In genomic region chr1:214727274-214727673, GRCh38 we compare ENCODE assay signal across 19 cellular contexts.
DNase-seq lines count a peak whose midpoint lies in the region; ATAC-seq and TF ChIP-seq lines count a peak whose summit lies in the region.
"Had no signal": no experiment of that assay in that cellular context is flagged by ENCODE, and none has a peak within 500 bp of the region (broad histone marks: within the 10 kb centered on the region; RNA-seq: fewer than 3 reads in every experiment).

No MANE protein-coding gene starts in this region.

- no peak for TF ChIP-seq CTCF in PC-3 (conservative IDR thresholded peaks at IDR 0.05; ENCODE audit: low read depth, low read length)

- H3K4me2 ChIP-seq in PC-3 (ENCODE audit: low read length) (peak overlapping the region; percentile 14; the same call in 1 of the 2 replicates), Karpas-422 (ENCODE audit: low read depth, low read length, poor library complexity, severe bottlenecking) (no peak overlapping the region)
- H3K4me2 ChIP-seq: KMS-11 had no signal

- CTCF ChIA-PET in PC-3 (lab: Charles Lee) = no interaction called here

- peak; percentile 78 for DNase-seq in DMS53 (lab: John Stamatoyannopoulos, UW)
- DNase-seq in H4 (ENCODE audit: low spot score) = peak; percentile 8
- DNase-seq in PC-3 = peak; percentile 43
- peak; percentile 18 for DNase-seq in iPS-NIHi7 (ENCODE audit: extremely low spot score)
- DNase-seq in NCI-H2107 treated with DMSO at 0.1 percent for 48 hours (lab: John Stamatoyannopoulos, UW; ENCODE audit: unreplicated experiment) = no peak
- no peak for DNase-seq in left lobe of liver (ENCODE audit: low spot score)
- no peak for DNase-seq in Karpas-422
- DNase-seq: ACHN; CD4-positive, alpha-beta T cell; HCEC 1CT; MM.1S; NCI-H1105 treated with DMSO at 0.1 percent for 48 hours; NCI-H2029; NCI-H526; Right ventricle myocardium superior had no signal

- H3K9me3 ChIP-seq in PC-3 (ENCODE audit: low read length) (no peaks in the 10 kb centered on the region), Karpas-422 (ENCODE audit: low read length) (no peaks in the 10 kb centered on the region)

- H3K27me3 ChIP-seq in PC-3 (ENCODE audit: low read length) = no peaks in the 10 kb centered on the region
- H3K27me3 ChIP-seq in Karpas-422 (ENCODE audit: low read length) = no peaks in the 10 kb centered on the region

- H3K36me3 ChIP-seq in PC-3 (ENCODE audit: low read depth, low read length) = no peaks in the 10 kb centered on the region
- no peaks in the 10 kb centered on the region for H3K36me3 ChIP-seq in Karpas-422 (ENCODE audit: insufficient read depth, low read length)

- BruUV-seq in PC-3 (replicated peaks; lab: Mats Ljungman, UMichigan) = no TSS peak

- peaks cover 5% of the 10 kb centered on the region; the same call in 1 of the 2 replicates for H3K4me1 ChIP-seq in PC-3 (ENCODE audit: insufficient read depth, low read length)
- peaks cover 17% of the 10 kb centered on the region for H3K4me1 ChIP-seq in Karpas-422 (ENCODE audit: low read length)

- H3K79me2 ChIP-seq in PC-3 (ENCODE audit: low read length) = no peaks in the 10 kb centered on the region
- H3K79me2 ChIP-seq in Karpas-422 (ENCODE audit: low read length) = no peaks in the 10 kb centered on the region

- H2AFZ ChIP-seq in PC-3 (ENCODE audit: low read length) (no peak overlapping the region), Karpas-422 (ENCODE audit: low read length) (no peak overlapping the region)

- POLR2A ChIA-PET in PC-3 (lab: Charles Lee; ENCODE audit: unreplicated experiment) = no interaction called here

- intact Hi-C loops in PC-3 (cut with micrococcal nuclease) = no loop called here

- no peak overlapping the region for H3K4me3 ChIP-seq in PC-3 (ENCODE audit: low read length)
- no peak overlapping the region for H3K4me3 ChIP-seq in Karpas-422 (ENCODE audit: low read length)

- no peaks in the 10 kb centered on the region for H3K9me2 ChIP-seq in PC-3 (replicated peaks; ENCODE audit: low read length)
- H3K9me2 ChIP-seq in Karpas-422 (replicated peaks; ENCODE audit: insufficient read depth, low read length) = no peaks in the 10 kb centered on the region

- ATAC-seq in PC-3 (peak; percentile 24; the same call in 1 of the 2 replicates), left lobe of liver (no peak), GM21390 (IDR thresholded peaks at IDR 0.05; ENCODE audit: unreplicated experiment) (no peak)
- ATAC-seq: Panc1 had no signal

- H3K27ac ChIP-seq in PC-3 (ENCODE audit: low read length) (no peak overlapping the region), Karpas-422 (ENCODE audit: low read length) (no peak overlapping the region)
- H3K27ac ChIP-seq: HL-60, KMS-11 had no signal

- no peak overlapping the region for H3K9ac ChIP-seq in PC-3 (ENCODE audit: low read length)
- H3K9ac ChIP-seq in Karpas-422 (ENCODE audit: low read length) = no peak overlapping the region
- H3K9ac ChIP-seq: KMS-11 had no signal

- no peaks in the 10 kb centered on the region for H3F3A ChIP-seq in PC-3 (ENCODE audit: low read length, unreplicated experiment)

- H4K20me1 ChIP-seq in PC-3 (ENCODE audit: low read length) = no peaks in the 10 kb centered on the region
- H4K20me1 ChIP-seq in Karpas-422 (ENCODE audit: insufficient read depth, low read depth, low read length) = no peaks in the 10 kb centered on the region

Comparison
In these comparisons a context has a peak if more than half of its experiments do, and no peak if none do; other contexts are left out.
1. DNase-seq: peak in DMS53 (single experiment), H4 (single experiment), PC-3 (single experiment) and iPS-NIHi7 (single experiment); none in NCI-H2107 treated with DMSO at 0.1 percent for 48 hours (single experiment), left lobe of liver (single experiment) and Karpas-422 (single experiment).